In the genomic region with DNA sequence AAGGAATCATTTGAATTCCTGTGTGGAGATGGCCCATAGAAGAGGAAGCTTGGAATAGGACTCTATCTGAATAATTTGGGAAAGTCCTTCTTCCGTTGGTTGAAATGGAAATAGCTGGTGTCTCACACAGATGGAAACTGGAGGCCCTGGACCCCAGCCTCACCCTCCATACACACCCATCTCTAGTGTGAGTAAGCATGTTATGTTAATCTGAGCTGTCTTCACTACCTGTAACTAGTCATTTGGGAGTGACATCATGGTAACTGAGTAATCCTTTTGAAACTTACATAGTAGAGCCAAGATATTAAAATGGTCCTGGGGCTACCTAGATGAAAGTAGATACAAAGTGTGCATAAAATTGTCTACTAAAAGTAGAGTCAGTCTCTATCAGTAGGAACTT, we compare ENCODE assay signal across 10 cellular contexts.
DNase-seq lines count a peak whose midpoint lies in the region; ATAC-seq and TF ChIP-seq lines count a peak whose summit lies in the region.
"Had no signal": no experiment of that assay in that cellular context is flagged by ENCODE, and none has a peak within 500 bp of the region (broad histone marks: within the 10 kb centered on the region; RNA-seq: fewer than 3 reads in every experiment).

No MANE protein-coding gene starts in this region.

- TF ChIP-seq CTCF in left ventricle myocardium inferior (IDR thresholded peaks at IDR 0.05; ENCODE audit: borderline replicate concordance): no peak
- TF ChIP-seq CTCF in neural progenitor cell (IDR thresholded peaks at IDR 0.05): no peak

- H3K27me3 Mint-ChIP-seq in activated naive CD8-positive, alpha-beta T cell treated with anti-CD3 and anti-CD28 coated beads for 36 hours: no peaks in the 10 kb centered on the region
- no peaks in the 10 kb centered on the region for H3K27me3 Mint-ChIP-seq in neural progenitor cell (ENCODE audit: insufficient read depth, low read depth)

- H3K27me3 ChIP-seq in left ventricle myocardium inferior (ENCODE audit: low read depth): no peaks in the 10 kb centered on the region
- H3K27me3 ChIP-seq in neural progenitor cell: no peaks in the 10 kb centered on the region

- H3K4me1 ChIP-seq in left ventricle myocardium inferior (peaks cover 99% of the 10 kb centered on the region), urinary bladder (ENCODE audit: insufficient read depth) (peaks cover 2% of the 10 kb centered on the region), neural progenitor cell (peaks cover 16% of the 10 kb centered on the region)

- H3K27ac Mint-ChIP-seq in activated naive CD8-positive, alpha-beta T cell treated with anti-CD3 and anti-CD28 coated beads for 36 hours: peak overlapping the region; percentile 39
- no peak overlapping the region for H3K27ac Mint-ChIP-seq in neural progenitor cell

- no peaks in the 10 kb centered on the region for H3F3A ChIP-seq in neural progenitor cell (ENCODE audit: low read depth)

- H4K20me1 ChIP-seq in neural progenitor cell (ENCODE audit: low read depth): no peaks in the 10 kb centered on the region

- DNase-seq in left ventricle myocardium inferior: no peak
- DNase-seq in Right ventricle myocardium superior: no peak
- no peak for DNase-seq in activated naive CD8-positive, alpha-beta T cell treated with anti-CD3 and anti-CD28 coated beads for 36 hours
- DNase-seq in kidney tubule cell (ENCODE audit: low spot score): peak; percentile 96
- no peak for DNase-seq in NCI-H1417 treated with DMSO at 0.1 percent for 48 hours (lab: John Stamatoyannopoulos, UW)
- no peak for DNase-seq in NCI-H1092 treated with DMSO at 0.1 percent for 48 hours (lab: John Stamatoyannopoulos, UW)
- DNase-seq in neural progenitor cell (ENCODE audit: low spot score): no peak
- DNase-seq: NCI-H1092, NCI-H748 treated with DMSO at 0.1 percent for 48 hours had no signal

- H3K4me3 ChIP-seq in left ventricle myocardium inferior (no peak overlapping the region), urinary bladder (ENCODE audit: low read depth, low read length) (no peak overlapping the region), neural progenitor cell (no peak overlapping the region)

- peaks cover 9% of the 10 kb centered on the region for H3K36me3 Mint-ChIP-seq in activated naive CD8-positive, alpha-beta T cell treated with anti-CD3 and anti-CD28 coated beads for 36 hours
- no peaks in the 10 kb centered on the region for H3K36me3 Mint-ChIP-seq in neural progenitor cell

- H3K4me3 Mint-ChIP-seq in activated naive CD8-positive, alpha-beta T cell treated with anti-CD3 and anti-CD28 coated beads for 36 hours: no peak overlapping the region
- H3K4me3 Mint-ChIP-seq in neural progenitor cell: no peak overlapping the region

- no peak overlapping the region for H3K4me2 ChIP-seq in neural progenitor cell

- H3K36me3 ChIP-seq in left ventricle myocardium inferior: no peaks in the 10 kb centered on the region
- no peaks in the 10 kb centered on the region for H3K36me3 ChIP-seq in urinary bladder (ENCODE audit: insufficient read depth)
- H3K36me3 ChIP-seq in neural progenitor cell: no peaks in the 10 kb centered on the region

- intact Hi-C loops in left ventricle myocardium inferior (cut with micrococcal nuclease): loop anchor here (10.0 kb wide), 1 partner anchor 53 kb away; no protein-coding TSS in a partner anchor
- intact Hi-C loops in Right ventricle myocardium superior (cut with DNase I): loop anchor here (5.0 kb wide), 1 partner anchor 35 kb away; no protein-coding TSS in a partner anchor

- no peak for ATAC-seq in Right ventricle myocardium superior (ENCODE audit: poor library complexity)

- no peaks in the 10 kb centered on the region for H3K79me2 ChIP-seq in neural progenitor cell (ENCODE audit: low read depth)

- H3K4me1 Mint-ChIP-seq in activated naive CD8-positive, alpha-beta T cell treated with anti-CD3 and anti-CD28 coated beads for 36 hours: peaks cover 63% of the 10 kb centered on the region
- peaks cover 26% of the 10 kb centered on the region for H3K4me1 Mint-ChIP-seq in neural progenitor cell

- H3K9me3 ChIP-seq in left ventricle myocardium inferior (replicated peaks): no peaks in the 10 kb centered on the region
- no peaks in the 10 kb centered on the region for H3K9me3 ChIP-seq in neural progenitor cell (ENCODE audit: low read depth)

- H3K27ac ChIP-seq in left ventricle myocardium inferior (replicated peaks) (peak overlapping the region; percentile 73), urinary bladder (ENCODE audit: low read depth) (peak overlapping the region; percentile 53), neural progenitor cell (no peak overlapping the region)

- 95% methylated on average over 1 of the region's 1 CpG for WGBS in urinary bladder

- H3K9ac ChIP-seq in neural progenitor cell: no peak overlapping the region

- H2AFZ ChIP-seq in neural progenitor cell (replicated peaks): no peak overlapping the region

- H3K9me3 Mint-ChIP-seq in activated naive CD8-positive, alpha-beta T cell treated with anti-CD3 and anti-CD28 coated beads for 36 hours: no peaks in the 10 kb centered on the region
- no peaks in the 10 kb centered on the region for H3K9me3 Mint-ChIP-seq in neural progenitor cell
